Comparison of ENCODE assay signal across 21 cellular contexts in the genomic region with DNA sequence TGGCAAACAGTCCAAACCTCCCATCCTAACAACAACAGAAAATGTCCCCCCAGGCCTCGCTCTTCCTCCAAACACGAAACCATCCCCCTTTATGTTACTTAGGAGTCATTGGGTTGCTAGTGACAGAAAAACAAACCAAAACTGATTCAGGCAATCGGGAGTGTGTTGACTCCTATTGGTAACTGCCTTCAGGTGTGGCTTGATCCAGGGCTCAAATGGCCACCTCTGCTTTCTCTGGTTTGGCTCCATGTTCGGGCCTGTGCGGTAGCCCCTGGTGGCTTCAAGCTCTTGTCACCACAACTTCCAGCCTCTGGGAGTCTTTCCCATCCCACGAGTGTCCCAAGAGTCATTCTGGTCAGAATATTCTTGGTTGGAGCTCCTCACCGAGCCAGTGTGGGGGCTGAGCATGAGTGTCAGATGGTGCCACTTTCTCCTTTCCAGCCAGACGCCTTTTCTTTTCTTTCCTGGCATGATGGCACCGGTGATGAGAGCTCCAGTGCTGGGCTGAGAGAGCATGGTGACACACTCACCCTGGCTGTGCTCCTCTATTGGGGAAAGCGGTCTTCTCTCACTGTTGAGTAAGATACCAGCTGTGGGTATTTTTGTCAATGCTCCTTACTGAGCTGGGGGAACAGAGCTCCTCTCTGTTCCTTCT.
"Had no signal": no experiment of that assay in that cellular context is flagged by ENCODE, and none has a peak within 500 bp of the region (broad histone marks: within the 10 kb centered on the region; RNA-seq: fewer than 3 reads in every experiment).

No MANE protein-coding gene starts in this region.

- H3K27ac Mint-ChIP-seq: activated naive CD4-positive, alpha-beta T cell treated with anti-CD3 and anti-CD28 coated beads for 36 hours; activated naive CD8-positive, alpha-beta T cell treated with anti-CD3 and anti-CD28 coated beads, Interleukin-2, amount 10 ng/mL, durations not matched to agents 7 days and 5 days; activated T-cell treated with anti-CD3 and anti-CD28 coated beads, Interleukin-2, amount 50 U/mL, for 72 hours; natural killer cell treated with Interleukin-12 subunit alpha and Interleukin-12 subunit beta and Interleukin-15 and Interleukin-18, amount 100 ng/mL, for 72 hours; stimulated activated memory B cell treated with anti-CD40 and anti-IgM and Interleukin-4, amounts not matched to agents 10 μg/mL and 1 μg/mL and 100 μg/mL, for 72 hours; WTC11 had no signal

- H3K27me3 ChIP-seq: upper lobe of left lung had no signal

- H3K27ac ChIP-seq: coronary artery, esophagus muscularis mucosa, left ventricle myocardium inferior, pancreas, upper lobe of left lung had no signal

- FAIRE-seq: frontal cortex, pancreas had no signal

- H3K4me3 ChIP-seq: coronary artery, esophagus muscularis mucosa, left ventricle myocardium inferior, pancreas, smooth muscle cell, upper lobe of left lung had no signal

- H3K36me3 Mint-ChIP-seq: stimulated activated memory B cell treated with anti-CD40 and anti-IgM and Interleukin-4, amounts not matched to agents 10 μg/mL and 1 μg/mL and 100 μg/mL, for 72 hours; WTC11 had no signal

- DNase-seq: activated CD4-positive, alpha-beta T cell treated with anti-CD3 and anti-CD28 coated beads, Interleukin-2, amount 50 U/mL, for 4 hours; activated effector memory CD4-positive, alpha-beta T cell treated with Interleukin-2 at 50 U/mL for 16 hours; activated naive CD4-positive, alpha-beta T cell treated with anti-CD3 and anti-CD28 coated beads for 36 hours; activated naive CD8-positive, alpha-beta T cell treated with anti-CD3 and anti-CD28 coated beads, Interleukin-2, amount 10 ng/mL, durations not matched to agents 7 days and 5 days; activated T-cell treated with anti-CD3 and anti-CD28 coated beads, Interleukin-2, amount 50 U/mL, for 72 hours; amniotic stem cell; cerebellar nuclear complex; hippocampal formation; left ventricle myocardium inferior; midbrain; stimulated activated CD4-positive, alpha-beta T cell treated with anti-CD3 and anti-CD28 coated beads, Interleukin-15, amount 100 ng/mL, for 24 hours; T-helper 9 cell had no signal

- H3K4me1 ChIP-seq: esophagus muscularis mucosa, left ventricle myocardium inferior, pancreas had no signal

- H3K36me3 ChIP-seq: esophagus muscularis mucosa, left ventricle myocardium inferior, pancreas, upper lobe of left lung had no signal

- H3K4me2 ChIP-seq: smooth muscle cell had no signal

- H3K9me3 ChIP-seq: pancreas had no signal

- H3K9me3 Mint-ChIP-seq: activated naive CD8-positive, alpha-beta T cell treated with anti-CD3 and anti-CD28 coated beads, Interleukin-2, amount 10 ng/mL, durations not matched to agents 7 days and 5 days; activated T-cell treated with anti-CD3 and anti-CD28 coated beads, Interleukin-2, amount 50 U/mL, for 72 hours; natural killer cell treated with Interleukin-12 subunit alpha and Interleukin-12 subunit beta and Interleukin-15 and Interleukin-18, amount 100 ng/mL, for 72 hours had no signal

- H3K4me3 Mint-ChIP-seq: activated naive CD4-positive, alpha-beta T cell treated with anti-CD3 and anti-CD28 coated beads for 36 hours; activated naive CD8-positive, alpha-beta T cell treated with anti-CD3 and anti-CD28 coated beads, Interleukin-2, amount 10 ng/mL, durations not matched to agents 7 days and 5 days; activated T-cell treated with anti-CD3 and anti-CD28 coated beads, Interleukin-2, amount 50 U/mL, for 72 hours; natural killer cell treated with Interleukin-12 subunit alpha and Interleukin-12 subunit beta and Interleukin-15 and Interleukin-18, amount 100 ng/mL, for 72 hours; stimulated activated memory B cell treated with anti-CD40 and anti-IgM and Interleukin-4, amounts not matched to agents 10 μg/mL and 1 μg/mL and 100 μg/mL, for 72 hours; WTC11 had no signal
